In genomic region chr2:200359552-200359951, GRCh38 we compare ENCODE assay signal across 1 cellular context.
TF ChIP-seq lines count a peak whose summit lies in the region.

No MANE protein-coding gene starts in this region.

TF ChIP-seq in IMR-90, 13 proteins besides CTCF, POLR2A, EP300 and RAD21 (continued from another document):
- TF ChIP-seq USF2 (IDR thresholded peaks at IDR 0.05; ENCODE audit: low read depth, low read length) = no peak
- TF ChIP-seq MXI1 (IDR thresholded peaks at IDR 0.05; ENCODE audit: borderline replicate concordance, low read depth, low read length) = no peak
- TF ChIP-seq RFX5 (IDR thresholded peaks at IDR 0.05; ENCODE audit: low read depth, low read length) = no peak
- no peak for TF ChIP-seq MAFK (IDR thresholded peaks at IDR 0.05; ENCODE audit: low read depth, low read length)
- no peak for TF ChIP-seq CHD1 (IDR thresholded peaks at IDR 0.05; ENCODE audit: low read depth, low read length)
- no peak for TF ChIP-seq FOS (IDR thresholded peaks at IDR 0.05; ENCODE audit: low read depth, low read length)
